Comparison of ENCODE assay signal across 7 cellular contexts in the genomic region with DNA sequence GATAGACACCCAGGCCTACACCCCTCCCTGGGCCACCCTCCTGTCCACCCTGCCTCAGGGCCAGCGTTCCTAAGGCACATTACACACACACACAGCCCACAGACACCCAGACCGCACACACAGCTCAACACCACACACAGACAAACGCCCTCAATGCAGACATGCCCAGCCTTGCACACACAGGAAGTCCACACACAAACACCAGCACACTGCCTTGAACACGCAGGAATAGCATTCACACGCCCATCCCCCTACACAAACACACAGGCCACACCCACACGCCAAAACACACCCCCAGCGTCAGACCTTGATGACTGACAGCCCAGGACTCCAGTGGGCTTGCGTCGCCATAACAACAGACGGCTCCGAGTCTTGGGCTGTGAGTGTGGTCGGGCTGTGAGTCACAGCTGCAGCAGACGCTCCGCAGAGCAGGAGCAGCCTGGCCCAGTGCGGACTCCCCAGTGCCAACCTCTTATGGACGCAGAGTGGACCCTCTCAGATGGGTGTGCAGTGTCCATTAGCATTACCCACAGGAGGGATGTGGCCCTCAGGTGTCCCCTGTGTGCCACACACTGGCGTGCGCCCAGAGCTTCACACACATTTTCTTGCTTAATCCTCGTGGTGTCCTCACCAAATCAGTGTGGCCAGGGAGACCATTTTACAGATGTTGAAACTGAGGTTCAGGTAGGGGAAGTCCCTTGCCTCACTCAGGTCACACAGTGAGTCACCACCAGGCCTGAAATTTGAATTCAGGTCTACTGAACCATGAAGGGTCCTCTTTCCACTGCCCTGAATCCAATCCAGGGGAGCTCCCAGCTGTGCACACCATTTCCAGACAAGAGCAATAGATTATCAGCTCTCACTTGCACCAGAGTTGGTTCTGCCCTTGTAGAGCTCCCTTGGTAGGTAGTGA. TPM values are rescaled to one million over a fixed set of nuclear protein-coding genes. Genes with fewer than 3 reads are reported as not detected.
DNase-seq lines count a peak whose midpoint lies in the region; ATAC-seq and TF ChIP-seq lines count a peak whose summit lies in the region.

No MANE protein-coding gene starts in this region.

- peaks cover 0 to 5% of the 10 kb centered on the region in 2 donors for H3K4me1 ChIP-seq in thoracic aorta (ENCODE audit: control insufficient read depth in 1 of 2, low read depth in 2 of 2)

- TF ChIP-seq EP300 in neural cell (conservative IDR thresholded peaks at IDR 0.05; ENCODE audit: poor library complexity, severe bottlenecking) = peak; percentile 87

- H3K9me3 Mint-ChIP-seq in activated CD8-positive, alpha-beta T cell treated with anti-CD3 and anti-CD28 coated beads for 36 hours = peaks cover 12% of the 10 kb centered on the region
- H3K9me3 Mint-ChIP-seq in effector memory CD8-positive, alpha-beta T cell = peaks cover 3 to 7% of the 10 kb centered on the region in 2 donors

- H3K9ac ChIP-seq in neural cell (ENCODE audit: low read length) = peak overlapping the region; percentile 60

- peak overlapping the region; percentile 47 for H3K27ac Mint-ChIP-seq in activated CD8-positive, alpha-beta T cell treated with anti-CD3 and anti-CD28 coated beads for 36 hours
- peak overlapping the region; percentile 62 to 93 for H3K27ac Mint-ChIP-seq in effector memory CD8-positive, alpha-beta T cell

- H3K36me3 ChIP-seq in neural cell (ENCODE audit: insufficient read depth, low read length) (no peaks in the 10 kb centered on the region), thoracic aorta (no peaks in the 10 kb centered on the region)

- no peaks in the 10 kb centered on the region for H3K79me2 ChIP-seq in neural cell (replicated peaks; ENCODE audit: insufficient read depth, low read length)

- H3F3A ChIP-seq in neural cell (ENCODE audit: insufficient read depth, low read length, poor library complexity, severe bottlenecking) = no peaks in the 10 kb centered on the region

- H4K20me1 ChIP-seq in neural cell (ENCODE audit: insufficient read depth) = no peaks in the 10 kb centered on the region

- H3K9me2 ChIP-seq in neural cell (ENCODE audit: insufficient read depth, low read length) = no peaks in the 10 kb centered on the region

- H2AFZ ChIP-seq in neural cell (ENCODE audit: low read depth, low read length) = peak overlapping the region; percentile 76

- POLR2A ChIA-PET in activated CD8-positive, alpha-beta T cell treated with anti-CD3 and anti-CD28 coated beads for 36 hours (lab: Charles Lee) = interaction anchor here (1.3 to 1.7 kb wide), 3 partner anchors 9 to 72 kb away, joined by 5 to 6 read pairs (median 5); a partner anchor contains a TSS

- peaks cover 15% of the 10 kb centered on the region for H3K4me1 Mint-ChIP-seq in activated CD8-positive, alpha-beta T cell treated with anti-CD3 and anti-CD28 coated beads for 36 hours (ENCODE audit: low read depth)
- H3K4me1 Mint-ChIP-seq in effector memory CD8-positive, alpha-beta T cell (ENCODE audit: low read depth in 2 of 2) = peaks cover 16 to 18% of the 10 kb centered on the region in 2 donors

- no peak overlapping the region for H3K4me2 ChIP-seq in neural cell (ENCODE audit: low read length)

- ATAC-seq in GM18520 (IDR thresholded peaks at IDR 0.05; ENCODE audit: unreplicated experiment) (peak; percentile 81), HG02759 (IDR thresholded peaks at IDR 0.05; ENCODE audit: unreplicated experiment) (peak; percentile 90), thoracic aorta (ENCODE audit: insufficient number of reproducible peaks, low FRiP score, low read depth) (no peak)
- ATAC-seq in activated CD8-positive, alpha-beta T cell treated with anti-CD3 and anti-CD28 coated beads for 36 hours = peak; percentile 99
- peak; percentile 92 for ATAC-seq in effector memory CD8-positive, alpha-beta T cell (replicated peaks)

- TF ChIP-seq CTCF in activated CD8-positive, alpha-beta T cell treated with anti-CD3 and anti-CD28 coated beads for 36 hours (IDR thresholded peaks at IDR 0.05) = no peak
- no peak for TF ChIP-seq CTCF in neural cell (IDR thresholded peaks at IDR 0.05; ENCODE audit: poor library complexity, severe bottlenecking)
- TF ChIP-seq CTCF in thoracic aorta (IDR thresholded peaks at IDR 0.05) = no peak

- H3K4me3 Mint-ChIP-seq in activated CD8-positive, alpha-beta T cell treated with anti-CD3 and anti-CD28 coated beads for 36 hours = no peak overlapping the region
- peak overlapping the region; percentile 17 to 43 for H3K4me3 Mint-ChIP-seq in effector memory CD8-positive, alpha-beta T cell

- H3K36me3 Mint-ChIP-seq in activated CD8-positive, alpha-beta T cell treated with anti-CD3 and anti-CD28 coated beads for 36 hours (ENCODE audit: low read depth) = no peaks in the 10 kb centered on the region
- H3K36me3 Mint-ChIP-seq in effector memory CD8-positive, alpha-beta T cell (ENCODE audit: insufficient read depth) = peaks cover 15% of the 10 kb centered on the region

- CTCF ChIA-PET in activated CD8-positive, alpha-beta T cell treated with anti-CD3 and anti-CD28 coated beads for 36 hours (lab: Charles Lee) = interaction anchor here (0.8 to 1.7 kb wide), 4 partner anchors 9 to 256 kb away, joined by 4 to 8 read pairs (median 4); no protein-coding TSS in a partner anchor

- intact Hi-C loops in activated CD8-positive, alpha-beta T cell treated with anti-CD3 and anti-CD28 coated beads for 36 hours (cut with micrococcal nuclease) = no loop called here

- H3K4me3 ChIP-seq in neural cell (ENCODE audit: low read length) = peak overlapping the region; percentile 51
- H3K4me3 ChIP-seq in thoracic aorta = no peak overlapping the region

- H3K27me3 ChIP-seq in neural cell (ENCODE audit: insufficient read depth, low read depth, low read length) = no peaks in the 10 kb centered on the region
- no peaks in the 10 kb centered on the region for H3K27me3 ChIP-seq in thoracic aorta (replicated peaks; ENCODE audit: insufficient read depth)

- H3K27me3 Mint-ChIP-seq in activated CD8-positive, alpha-beta T cell treated with anti-CD3 and anti-CD28 coated beads for 36 hours = no peaks in the 10 kb centered on the region
- no peaks in the 10 kb centered on the region for H3K27me3 Mint-ChIP-seq in effector memory CD8-positive, alpha-beta T cell

- peak overlapping the region; percentile 77 for H3K27ac ChIP-seq in neural cell (ENCODE audit: low read length)
- H3K27ac ChIP-seq in thoracic aorta = no peak overlapping the region

- DNase-seq in NCI-H446 (lab: John Stamatoyannopoulos, UW) (peak; percentile 55 to 76), thoracic aorta (ENCODE audit: low spot score) (peak; percentile 30)
- DNase-seq in activated CD8-positive, alpha-beta T cell treated with anti-CD3 and anti-CD28 coated beads for 36 hours = peak; percentile 93
- DNase-seq in effector memory CD8-positive, alpha-beta T cell = peak; percentile 85 to 89 (median 87)

- H3K9me3 ChIP-seq in neural cell (ENCODE audit: low read length) (no peaks in the 10 kb centered on the region), thoracic aorta (peaks cover 5% of the 10 kb centered on the region)

- peak; percentile 39 for TF ChIP-seq RAD21 in neural cell (conservative IDR thresholded peaks at IDR 0.05)

TF ChIP-seq in neural cell, 6 proteins besides CTCF, POLR2A, EP300 and RAD21:
- TF ChIP-seq SMC3 (conservative IDR thresholded peaks at IDR 0.05; ENCODE audit: poor library complexity) = peak; percentile 51
- TF ChIP-seq TAF1 (IDR thresholded peaks at IDR 0.05; ENCODE audit: low read depth) = no peak
- peak; percentile 83 for TF ChIP-seq POLR2AphosphoS5 (IDR thresholded peaks at IDR 0.05)
- no peak for TF ChIP-seq MXI1 (conservative IDR thresholded peaks at IDR 0.05; ENCODE audit: poor library complexity, severe bottlenecking)
- TF ChIP-seq, protein P1, sequence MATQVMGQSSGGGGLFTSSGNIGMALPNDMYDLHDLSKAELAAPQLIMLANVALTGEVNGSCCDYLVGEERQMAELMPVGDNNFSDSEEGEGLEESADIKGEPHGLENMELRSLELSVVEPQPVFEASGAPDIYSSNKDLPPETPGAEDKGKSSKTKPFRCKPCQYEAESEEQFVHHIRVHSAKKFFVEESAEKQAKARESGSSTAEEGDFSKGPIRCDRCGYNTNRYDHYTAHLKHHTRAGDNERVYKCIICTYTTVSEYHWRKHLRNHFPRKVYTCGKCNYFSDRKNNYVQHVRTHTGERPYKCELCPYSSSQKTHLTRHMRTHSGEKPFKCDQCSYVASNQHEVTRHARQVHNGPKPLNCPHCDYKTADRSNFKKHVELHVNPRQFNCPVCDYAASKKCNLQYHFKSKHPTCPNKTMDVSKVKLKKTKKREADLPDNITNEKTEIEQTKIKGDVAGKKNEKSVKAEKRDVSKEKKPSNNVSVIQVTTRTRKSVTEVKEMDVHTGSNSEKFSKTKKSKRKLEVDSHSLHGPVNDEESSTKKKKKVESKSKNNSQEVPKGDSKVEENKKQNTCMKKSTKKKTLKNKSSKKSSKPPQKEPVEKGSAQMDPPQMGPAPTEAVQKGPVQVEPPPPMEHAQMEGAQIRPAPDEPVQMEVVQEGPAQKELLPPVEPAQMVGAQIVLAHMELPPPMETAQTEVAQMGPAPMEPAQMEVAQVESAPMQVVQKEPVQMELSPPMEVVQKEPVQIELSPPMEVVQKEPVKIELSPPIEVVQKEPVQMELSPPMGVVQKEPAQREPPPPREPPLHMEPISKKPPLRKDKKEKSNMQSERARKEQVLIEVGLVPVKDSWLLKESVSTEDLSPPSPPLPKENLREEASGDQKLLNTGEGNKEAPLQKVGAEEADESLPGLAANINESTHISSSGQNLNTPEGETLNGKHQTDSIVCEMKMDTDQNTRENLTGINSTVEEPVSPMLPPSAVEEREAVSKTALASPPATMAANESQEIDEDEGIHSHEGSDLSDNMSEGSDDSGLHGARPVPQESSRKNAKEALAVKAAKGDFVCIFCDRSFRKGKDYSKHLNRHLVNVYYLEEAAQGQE (IDR thresholded peaks at IDR 0.05; ENCODE audit: borderline replicate concordance) = no peak
- TF ChIP-seq EZH2 (IDR thresholded peaks at IDR 0.05; ENCODE audit: borderline replicate concordance, insufficient read depth, low read length, poor library complexity, severe bottlenecking) = no peak

RNA-seq across cellular contexts. Expression of a gene that starts 17.8 kb away (rescaled TPM):
- total RNA-seq in activated CD8-positive, alpha-beta T cell treated with anti-CD3 and anti-CD28 coated beads for 36 hours = 10 to 100 TPM; 18.1 to 20.3 TPM
- 16.9 and 21.0 TPM in 2 replicates for polyA plus RNA-seq in neural cell
- polyA minus RNA-seq in neural cell = 54.1 and 59.6 TPM in 2 replicates
- total RNA-seq in thoracic aorta = 10 to 100 TPM; 21.0 to 31.5 TPM

Comparison
In these comparisons a context has a peak if more than half of its experiments do, and no peak if none do; other contexts are left out.
1. DNase-seq: peak in every context shown above with its lines; median percentile 93 in activated CD8-positive, alpha-beta T cell treated with anti-CD3 and anti-CD28 coated beads for 36 hours; 87 in effector memory CD8-positive, alpha-beta T cell; 66 in NCI-H446; 30 in thoracic aorta.